In genomic region chr15:31489281-31489680, GRCh38 we compare ENCODE assay signal across 16 cellular contexts.
DNase-seq lines count a peak whose midpoint lies in the region; ATAC-seq, FAIRE-seq and TF ChIP-seq lines count a peak whose summit lies in the region.
"Had no signal": no experiment of that assay in that cellular context is flagged by ENCODE, and none has a peak within 500 bp of the region (broad histone marks: within the 10 kb centered on the region; RNA-seq: fewer than 3 reads in every experiment).

No MANE protein-coding gene starts in this region.

- peaks cover 12% of the 10 kb centered on the region; the same call in 1 of the 2 replicates for H3K27me3 Mint-ChIP-seq in HFFc6 (ENCODE audit: insufficient read depth)
- H3K27me3 Mint-ChIP-seq: activated CD4-positive, alpha-beta T cell treated with anti-CD3 and anti-CD28 coated beads, Interleukin-2, amount 10 ng/mL, durations not matched to agents 7 days and 5 days had no signal

- TF ChIP-seq POLR2A in GM12891 (IDR thresholded peaks at IDR 0.05; ENCODE audit: low read depth, low read length) (no peak), esophagus squamous epithelium (IDR thresholded peaks at IDR 0.05) (no peak)

- no peak for TF ChIP-seq CTCF in HFFc6 (IDR thresholded peaks at IDR 0.05)
- no peak for TF ChIP-seq CTCF in esophagus squamous epithelium (IDR thresholded peaks at IDR 0.05)
- TF ChIP-seq CTCF in foreskin fibroblast (IDR thresholded peaks at IDR 0.05; ENCODE audit: low read depth, low read length) = no peak

- H3K4me1 Mint-ChIP-seq in HFFc6 (ENCODE audit: low read depth) = peaks cover 36% of the 10 kb centered on the region

- 47 to 58% methylated on average over 2 of the region's 2 CpGs for WGBS in esophagus squamous epithelium, 2 donors

- intact Hi-C loops in esophagus squamous epithelium (cut with DNase I) (loop anchor here (5.0 to 10.0 kb wide), 5 partner anchors 54 to 287 kb away; no protein-coding TSS in a partner anchor), sciatic nerve (cut with DNase I) (loop anchor here (5.0 kb wide), 1 partner anchor 272 kb away; no protein-coding TSS in a partner anchor)

- H3K36me3 Mint-ChIP-seq in HFFc6 (ENCODE audit: low read depth) = peaks cover 19% of the 10 kb centered on the region
- H3K36me3 Mint-ChIP-seq: IgD-negative memory B cell had no signal

- H3K27ac Mint-ChIP-seq in HFFc6 = peak overlapping the region; percentile 60; the same call in 1 of the 2 replicates
- H3K27ac Mint-ChIP-seq: activated CD4-positive, alpha-beta T cell treated with anti-CD3 and anti-CD28 coated beads, Interleukin-2, amount 10 ng/mL, durations not matched to agents 7 days and 5 days; activated naive CD4-positive, alpha-beta T cell treated with anti-CD3 and anti-CD28 coated beads, Interleukin-2, amount 50 U/mL, for 24 hours; memory B cell; nephron progenitor cell had no signal

- peaks cover 0 to 3% (median 0%) of the 10 kb centered on the region in 4 donors for H3K27me3 ChIP-seq in esophagus squamous epithelium
- H3K27me3 ChIP-seq: MG63 had no signal

- peak; percentile 65 for FAIRE-seq in GM12891 (lab: Jason Lieb, UNC)

- no peaks in the 10 kb centered on the region for H3K36me3 ChIP-seq in esophagus squamous epithelium
- H3K36me3 ChIP-seq: MG63 had no signal

- peak; percentile 4 for ATAC-seq in sciatic nerve

- H3K4me3 ChIP-seq in esophagus squamous epithelium (no peak overlapping the region), foreskin fibroblast (ENCODE audit: low read depth in 1 of 2, low read length in 2 of 2) (no peak overlapping the region)
- H3K4me3 ChIP-seq: MG63 had no signal

- no peak overlapping the region for H3K4me3 Mint-ChIP-seq in HFFc6
- H3K4me3 Mint-ChIP-seq: activated CD4-positive, alpha-beta T cell treated with anti-CD3 and anti-CD28 coated beads, Interleukin-2, amount 10 ng/mL, durations not matched to agents 7 days and 5 days; activated naive CD4-positive, alpha-beta T cell treated with anti-CD3 and anti-CD28 coated beads, Interleukin-2, amount 50 U/mL, for 24 hours; brain; memory B cell; nephron progenitor cell; stimulated activated memory B cell treated with anti-CD40 and anti-IgM and Interleukin-4, amounts not matched to agents 10 μg/mL and 1 μg/mL and 100 μg/mL, for 72 hours had no signal

- DNase-seq in GM12891 (ENCODE audit: insufficient read length, low spot score) (no peak), HFFc6 (no peak), esophagus squamous epithelium (lab: John Stamatoyannopoulos, UW) (no peak), sciatic nerve (ENCODE audit: low spot score) (no peak), foreskin fibroblast (no peak), cortex of kidney (lab: John Stamatoyannopoulos, UW) (no peak), NAMALWA (ENCODE audit: low spot score) (no peak)
- DNase-seq: NCI-H187 had no signal

- H3K9me3 ChIP-seq in esophagus squamous epithelium = peaks cover 0 to 12% (median 0%) of the 10 kb centered on the region in 3 donors

- peaks cover 24 to 53% (median 29%) of the 10 kb centered on the region in 3 donors for H3K4me1 ChIP-seq in esophagus squamous epithelium

- peaks cover 32% of the 10 kb centered on the region for H3K9me3 Mint-ChIP-seq in HFFc6
- H3K9me3 Mint-ChIP-seq: activated naive CD4-positive, alpha-beta T cell treated with anti-CD3 and anti-CD28 coated beads, Interleukin-2, amount 50 U/mL, for 24 hours had no signal

- peak overlapping the region; percentile 55 to 80 (median 63) for H3K27ac ChIP-seq in esophagus squamous epithelium

TF ChIP-seq in GM12891, 5 proteins besides CTCF, POLR2A, EP300 and RAD21:
- TF ChIP-seq POLR2AphosphoS5 (IDR thresholded peaks at IDR 0.05; ENCODE audit: low read depth, low read length) = no peak
- TF ChIP-seq TAF1 (IDR thresholded peaks at IDR 0.05; ENCODE audit: low read depth, low read length) = no peak
- no peak for TF ChIP-seq POU2F2 (IDR thresholded peaks at IDR 0.05; ENCODE audit: low read depth, low read length)
- no peak for TF ChIP-seq SPI1 (IDR thresholded peaks at IDR 0.05; ENCODE audit: low read depth, low read length)
- no peak for TF ChIP-seq PAX5 (IDR thresholded peaks at IDR 0.05; ENCODE audit: insufficient read depth, low read length, severe bottlenecking)
